15 cellular contexts compared by ENCODE assay signal in the genomic region with DNA sequence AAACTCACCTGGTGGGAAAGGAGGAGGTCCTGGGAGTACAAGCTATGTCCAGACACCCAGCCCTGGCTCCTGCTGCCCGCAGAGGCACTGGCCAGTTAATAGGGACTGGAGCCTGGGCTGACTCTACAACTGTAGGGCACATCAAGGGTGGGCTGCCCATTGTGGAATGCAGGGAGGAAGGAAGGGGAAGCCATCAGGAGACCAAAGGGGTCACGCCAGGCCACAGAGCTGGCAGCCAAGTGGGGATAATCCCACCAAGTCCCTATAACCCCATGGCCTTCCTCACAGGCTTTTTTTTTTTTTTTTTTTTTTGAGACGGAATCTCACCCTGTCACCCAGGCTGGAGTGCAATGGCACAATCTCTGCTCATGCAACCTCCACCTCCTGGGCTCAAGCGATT. TPM values are rescaled to one million over a fixed set of nuclear protein-coding genes. Genes with fewer than 3 reads are reported as not detected.
A peak's percentile ranks its signal among the peaks of the same experiment; 100 is the strongest.
DNase-seq lines count a peak whose midpoint lies in the region; ATAC-seq and TF ChIP-seq lines count a peak whose summit lies in the region.
"Had no signal": no experiment of that assay in that cellular context is flagged by ENCODE, and none has a peak within 500 bp of the region (broad histone marks: within the 10 kb centered on the region; RNA-seq: fewer than 3 reads in every experiment).

No MANE protein-coding gene starts in this region.

- H3K4me3 ChIP-seq in spleen, result no peak overlapping the region
- H3K4me3 ChIP-seq: A549 had no signal

- DNase-seq in RWPE1 (ENCODE audit: low spot score) (no peak), caudate nucleus (lab: John Stamatoyannopoulos, UW) (no peak), spleen (peak; percentile 47), kidney tubule cell (ENCODE audit: low spot score) (no peak)
- DNase-seq in activated naive CD4-positive, alpha-beta T cell treated with anti-CD3 and anti-CD28 coated beads, Interleukin-2, amount 50 U/mL, for 16 hours, result no peak
- DNase-seq: CD8-positive, alpha-beta T cell; DND-41; GDM1; HCEC 1CT; HFFc6 had no signal

- no peaks in the 10 kb centered on the region for H3K9me3 ChIP-seq in spleen
- H3K9me3 ChIP-seq: A549 had no signal

- intact Hi-C loops in spleen (cut with DNase I; ENCODE audit: low total_unique reads), result loop anchor here (10.0 kb wide), 1 partner anchor 275 kb away; no protein-coding TSS in a partner anchor

- no peak for ATAC-seq in GM21737 (IDR thresholded peaks at IDR 0.05; ENCODE audit: unreplicated experiment)
- ATAC-seq: A549; CD8-positive, alpha-beta T cell had no signal

- POLR2A ChIA-PET in RWPE1 (lab: Yijun Ruan, JAX; ENCODE audit: low non-redundant PET), result interaction anchor here (0.5 kb wide), 1 partner anchor 11 kb away, joined by 3 read pairs; no protein-coding TSS in a partner anchor

- CTCF ChIA-PET in RWPE1 (lab: Yijun Ruan, JAX), result interaction anchor here (0.7 kb wide), 1 partner anchor 12 kb away, joined by 3 read pairs; no protein-coding TSS in a partner anchor

- TF ChIP-seq CTCF in RWPE1 (conservative IDR thresholded peaks at IDR 0.05; ENCODE audit: low read depth), result no peak
- no peak for TF ChIP-seq CTCF in VCaP (conservative IDR thresholded peaks at IDR 0.05)
- no peak for TF ChIP-seq CTCF in spleen (IDR thresholded peaks at IDR 0.05 in 8 of 11, conservative IDR thresholded peaks at IDR 0.05 in 3 of 11)

- no peak for TF ChIP-seq POLR2A in spleen (IDR thresholded peaks at IDR 0.05)

- peaks cover 0 to 5% (median 0%) of the 10 kb centered on the region in 7 donors for H3K27me3 ChIP-seq in spleen (replicated peaks in 1 of 7)

- peaks cover 0 to 20% (median 3%) of the 10 kb centered on the region in 6 donors for H3K36me3 ChIP-seq in spleen

- peaks cover 3 to 28% (median 16%) of the 10 kb centered on the region in 6 donors for H3K4me1 ChIP-seq in spleen
- H3K4me1 ChIP-seq: A549 had no signal

- peak overlapping the region; percentile 24; the same call in 1 of the 2 replicates for H3K27ac ChIP-seq in RWPE1
- peak overlapping the region; percentile 46 for H3K27ac ChIP-seq in VCaP
- peak overlapping the region; percentile 71 for H3K27ac ChIP-seq in caudate nucleus (ENCODE audit: low read depth, low read length)
- no peak overlapping the region for H3K27ac ChIP-seq in spleen
- H3K27ac ChIP-seq: A549 had no signal

- 93 to 97% (median 96%) methylated on average over 4 of the region's 4 CpGs for WGBS in spleen, 5 donors

RNA-seq across cellular contexts. Expression of a gene that starts 14.7 kb away (rescaled TPM):
- 1 to 10 TPM; 4.3 to 7.5 (median 5.4) TPM for total RNA-seq in spleen
- 1 to 10 TPM; 4.9 to 5.7 (median 5.5) TPM for polyA plus RNA-seq in spleen

RNA-seq across cellular contexts. Expression of a gene that starts 14.9 kb away (rescaled TPM):
- total RNA-seq in spleen, result 10 to 100 TPM; 12.2 to 24.7 (median 16.2) TPM
- 10 to 100 TPM; 43.9 to 86.0 (median 77.4) TPM for polyA plus RNA-seq in spleen
- total RNA-seq: H4, HT1080 had no signal

Comparison
In these comparisons a context has a peak if more than half of its experiments do, and no peak if none do; other contexts are left out.
1. H3K27ac ChIP-seq: peak in RWPE1 (single experiment), VCaP (single experiment) and caudate nucleus (single experiment); none in spleen (0 of 8).